ENCODE assay signal across 7 cellular contexts in genomic region chr18:76490701-76491171, GRCh38. TPM values are rescaled to one million over a fixed set of nuclear protein-coding genes. Genes with fewer than 3 reads are reported as not detected.
DNase-seq lines count a peak whose midpoint lies in the region; ATAC-seq, FAIRE-seq and TF ChIP-seq lines count a peak whose summit lies in the region.

No MANE protein-coding gene starts in this region.

- ATAC-seq in HG03571 (IDR thresholded peaks at IDR 0.05; ENCODE audit: unreplicated experiment) (no peak), GM21390 (IDR thresholded peaks at IDR 0.05; ENCODE audit: unreplicated experiment) (no peak)

- peak overlapping the region; percentile 84 for H3K27ac ChIP-seq in left ventricle myocardium inferior (replicated peaks)

- no peaks in the 10 kb centered on the region for H3K9me3 ChIP-seq in left ventricle myocardium inferior (replicated peaks)

- intact Hi-C loops in left ventricle myocardium inferior (cut with micrococcal nuclease), result no loop called here

- no peaks in the 10 kb centered on the region for H3K27me3 Mint-ChIP-seq in activated naive CD8-positive, alpha-beta T cell

- H3K4me3 ChIP-seq in left ventricle myocardium inferior, result peak overlapping the region; percentile 87
- H3K4me3 ChIP-seq in retinal pigment epithelial cell (ENCODE audit: low read length), result peak overlapping the region; percentile 83

- no peaks in the 10 kb centered on the region for H3K9me3 Mint-ChIP-seq in activated naive CD8-positive, alpha-beta T cell (ENCODE audit: low read depth)

- no peaks in the 10 kb centered on the region for H3K36me3 Mint-ChIP-seq in activated naive CD8-positive, alpha-beta T cell

- H3K27me3 ChIP-seq in left ventricle myocardium inferior (ENCODE audit: low read depth), result no peaks in the 10 kb centered on the region

- peak; percentile 61 for FAIRE-seq in GM18507 (lab: Jason Lieb, UNC)

- peak overlapping the region; percentile 91 for H3K4me3 Mint-ChIP-seq in activated naive CD8-positive, alpha-beta T cell

- peak overlapping the region; percentile 85 for H3K27ac Mint-ChIP-seq in activated naive CD8-positive, alpha-beta T cell

- H3K4me1 ChIP-seq in left ventricle myocardium inferior, result peaks cover 67% of the 10 kb centered on the region

- DNase-seq in GM18507 (ENCODE audit: extremely low spot score, insufficient read length, low read depth), result no peak
- DNase-seq in NCI-H510A (lab: John Stamatoyannopoulos, UW), result peak; percentile 37
- DNase-seq in left ventricle myocardium inferior, result no peak
- no peak for DNase-seq in retinal pigment epithelial cell (ENCODE audit: low read depth)

- H3K36me3 ChIP-seq in left ventricle myocardium inferior, result no peaks in the 10 kb centered on the region

- TF ChIP-seq CTCF in left ventricle myocardium inferior (IDR thresholded peaks at IDR 0.05; ENCODE audit: borderline replicate concordance) (no peak), retinal pigment epithelial cell (conservative IDR thresholded peaks at IDR 0.05; ENCODE audit: low read depth, low read length) (no peak)

- H3K4me1 Mint-ChIP-seq in activated naive CD8-positive, alpha-beta T cell (ENCODE audit: low read depth), result peaks cover 43% of the 10 kb centered on the region

RNA-seq across cellular contexts. Expression of gene ZNF516, which starts 4.3 kb away (rescaled TPM):
- total RNA-seq in left ventricle myocardium inferior, result 11.5 TPM
